Comparison of ENCODE assay signal across 13 cellular contexts in the genomic region with DNA sequence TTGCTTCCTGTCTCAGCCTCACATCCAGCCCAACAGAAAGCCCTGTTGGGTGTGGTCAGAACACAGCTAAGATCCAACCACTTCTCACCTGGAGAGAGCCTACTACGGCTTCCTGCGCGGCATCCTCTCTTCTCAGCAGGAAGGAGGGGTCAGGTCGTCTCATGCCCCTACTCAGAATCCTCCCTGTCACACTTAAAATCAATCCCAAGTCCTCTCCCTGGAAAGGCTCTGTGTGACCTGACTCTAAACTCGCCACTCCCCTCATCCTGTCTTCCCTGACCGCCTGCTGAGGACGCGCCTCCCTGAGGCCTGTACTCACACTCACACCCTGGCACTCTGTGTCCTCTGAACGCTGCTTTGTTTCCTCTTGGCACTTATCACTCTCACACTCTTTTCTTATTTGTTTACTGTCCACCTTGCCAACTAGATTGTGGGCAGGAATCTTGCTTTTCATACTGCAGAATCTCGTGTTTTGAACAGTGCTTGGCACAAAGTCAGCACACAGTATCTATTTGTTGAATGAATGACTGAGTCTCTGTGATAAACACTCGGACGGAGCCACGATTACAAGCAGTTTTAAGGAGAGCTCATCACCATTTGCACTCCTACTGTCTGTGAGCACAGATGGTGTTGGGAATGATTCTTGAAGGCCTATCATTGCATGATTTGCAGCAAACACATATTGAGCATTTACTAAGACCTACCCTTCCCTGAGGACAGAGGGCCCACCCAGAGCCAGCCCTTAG. TPM values are rescaled to one million over a fixed set of nuclear protein-coding genes. Genes with fewer than 3 reads are reported as not detected.
DNase-seq lines count a peak whose midpoint lies in the region; ATAC-seq, FAIRE-seq and TF ChIP-seq lines count a peak whose summit lies in the region.
"Had no signal": no experiment of that assay in that cellular context is flagged by ENCODE, and none has a peak within 500 bp of the region (broad histone marks: within the 10 kb centered on the region; RNA-seq: fewer than 3 reads in every experiment).

No MANE protein-coding gene starts in this region.

- H3K4me1 ChIP-seq in heart right ventricle (peaks cover 0 to 8% (median 0%) of the 10 kb centered on the region in 9 donors), prostate gland (replicated peaks) (peaks cover 3% of the 10 kb centered on the region)
- H3K4me1 ChIP-seq: SJCRH30 had no signal

- peak; percentile 68 for TF ChIP-seq CTCF in VCaP (conservative IDR thresholded peaks at IDR 0.05)
- TF ChIP-seq CTCF in heart right ventricle (IDR thresholded peaks at IDR 0.05) = no peak
- TF ChIP-seq CTCF in prostate gland (IDR thresholded peaks at IDR 0.05) = no peak

- no peaks in the 10 kb centered on the region for H3K9me3 ChIP-seq in heart right ventricle
- no peaks in the 10 kb centered on the region for H3K9me3 ChIP-seq in prostate gland
- H3K9me3 ChIP-seq: SJCRH30, thoracic aorta had no signal

- H3K27ac ChIP-seq in VCaP (peak overlapping the region; percentile 82), heart right ventricle (no peak overlapping the region), prostate gland (peak overlapping the region in 1 of 2 donors; percentile 41)
- H3K27ac ChIP-seq: SJCRH30, thoracic aorta had no signal

- H3K4me3 ChIP-seq in heart right ventricle = no peak overlapping the region
- H3K4me3 ChIP-seq in prostate gland = no peak overlapping the region
- H3K4me3 ChIP-seq: SJCRH30, thoracic aorta had no signal

- TF ChIP-seq POLR2A in prostate gland (IDR thresholded peaks at IDR 0.05) = no peak

- H3K36me3 ChIP-seq in heart right ventricle (no peaks in the 10 kb centered on the region), prostate gland (no peaks in the 10 kb centered on the region)
- H3K36me3 ChIP-seq: SJCRH30, thoracic aorta had no signal

- H3K27me3 ChIP-seq in heart right ventricle (no peaks in the 10 kb centered on the region), prostate gland (replicated peaks; ENCODE audit: insufficient read depth) (no peaks in the 10 kb centered on the region)
- H3K27me3 ChIP-seq: SJCRH30 had no signal

- no peak for FAIRE-seq in GM19239 (lab: Jason Lieb, UNC)
- FAIRE-seq: endometrium had no signal

- ATAC-seq in heart right ventricle = peak in 6 of 8 donors; percentile 49 to 96 (median 58)

- DNase-seq in NCI-H748 (lab: John Stamatoyannopoulos, UW; ENCODE audit: unreplicated experiment) (peak; percentile 6), NCI-H748 treated with DMSO at 0.1 percent for 48 hours (lab: John Stamatoyannopoulos, UW) (no peak), heart right ventricle (no peak), prostate gland (ENCODE audit: low spot score) (peak; percentile 48), GM19239 (ENCODE audit: insufficient read length, low spot score) (no peak), posterior cingulate gyrus (no peak)
- no peak for DNase-seq in NK-92 treated with Interleukin-12 subunit alpha and Interleukin-12 subunit beta, amount 100 ng/mL, for 24 hours (lab: John Stamatoyannopoulos, UW)
- DNase-seq: NCI-H1105 treated with DMSO at 0.1 percent for 48 hours, SJCRH30 had no signal

- intact Hi-C loops in heart right ventricle (cut with DNase I) = no loop called here
- intact Hi-C loops in prostate gland (cut with DNase I) = no loop called here
- intact Hi-C loops in posterior cingulate gyrus (cut with DNase I) = no loop called here

- WGBS in heart right ventricle, 2 donors = 29 to 43% methylated on average over 13 of the region's 13 CpGs
- WGBS in prostate gland = 28% methylated on average over 13 of the region's 13 CpGs

RNA-seq across cellular contexts. Expression of a gene that starts 18.7 kb away (rescaled TPM):
- total RNA-seq in heart right ventricle (10 to 100 TPM; 42.8 to 73.7 (median 49.2) TPM), prostate gland (10 to 100 TPM; 72.8 to 92.3 TPM)
- polyA plus RNA-seq in heart right ventricle = 100 to 1,000 TPM in 1 of 2 donors, 10 to 100 TPM in 1; 40.4 to 120 TPM

RNA-seq across cellular contexts. Expression of a gene that starts 21.8 kb away (rescaled TPM):
- 1 to 10 TPM in 1 of 10 donors, under 1 TPM in 9; 0.20 to 2.4 (median 0.39) TPM for total RNA-seq in heart right ventricle
- under 1 TPM; 0.23 to 0.66 TPM for polyA plus RNA-seq in heart right ventricle
- under 1 TPM; 0.28 to 0.73 TPM for total RNA-seq in prostate gland
- total RNA-seq: A673 had no signal

RNA-seq across cellular contexts. Expression of a gene that starts 50.8 kb away (rescaled TPM):
- total RNA-seq in heart right ventricle (10 to 100 TPM in 1 of 10 donors, 1 to 10 TPM in 9; 5.2 to 13.8 (median 7.2) TPM), prostate gland (10 to 100 TPM; 16.7 to 34.8 TPM)
- 1 to 10 TPM; 2.9 to 4.5 TPM for polyA plus RNA-seq in heart right ventricle

Comparison
In these comparisons a context has a peak if more than half of its experiments do, and no peak if none do; other contexts are left out.
1. DNase-seq: peak in NCI-H748 (single experiment) and prostate gland (single experiment); none in NCI-H748 treated with DMSO at 0.1 percent for 48 hours (single experiment), heart right ventricle (0 of 2), NK-92 treated with Interleukin-12 subunit alpha and Interleukin-12 subunit beta, amount 100 ng/mL, for 24 hours (single experiment), GM19239 (single experiment) and posterior cingulate gyrus (0 of 10).